ENCODE assay signal across 19 cellular contexts in genomic region chrX:78331708-78332107, GRCh38. TPM values are rescaled to one million over a fixed set of nuclear protein-coding genes. Genes with fewer than 3 reads are reported as not detected.
DNase-seq lines count a peak whose midpoint lies in the region; ATAC-seq, FAIRE-seq and TF ChIP-seq lines count a peak whose summit lies in the region.
"Had no signal": no experiment of that assay in that cellular context is flagged by ENCODE, and none has a peak within 500 bp of the region (broad histone marks: within the 10 kb centered on the region; RNA-seq: fewer than 3 reads in every experiment).

No MANE protein-coding gene starts in this region.

- H3K4me3 Mint-ChIP-seq in activated CD4-positive, alpha-beta T cell treated with anti-CD3 and anti-CD28 coated beads, Interleukin-2, amount 10 ng/mL, durations not matched to agents 7 days and 5 days: no peak overlapping the region
- peak overlapping the region; percentile 25 for H3K4me3 Mint-ChIP-seq in memory B cell
- H3K4me3 Mint-ChIP-seq: CD14-positive monocyte, mesothelial cell of epicardium, neural progenitor cell had no signal

- POLR2A ChIA-PET in activated CD4-positive, alpha-beta T cell treated with anti-CD3 and anti-CD28 coated beads, Interleukin-2, amount 10 ng/mL, durations not matched to agents 7 days and 5 days (lab: Charles Lee): no interaction called here

- peaks cover 5% of the 10 kb centered on the region for H3K36me3 Mint-ChIP-seq in activated CD4-positive, alpha-beta T cell treated with anti-CD3 and anti-CD28 coated beads, Interleukin-2, amount 10 ng/mL, durations not matched to agents 7 days and 5 days (ENCODE audit: low read depth)
- H3K36me3 Mint-ChIP-seq in memory B cell: no peaks in the 10 kb centered on the region
- H3K36me3 Mint-ChIP-seq: CD14-positive monocyte, mesothelial cell of epicardium, neural progenitor cell had no signal

- ATAC-seq in memory B cell (ENCODE audit: low read depth): no peak
- ATAC-seq: A549 had no signal

- CTCF ChIA-PET in activated CD4-positive, alpha-beta T cell treated with anti-CD3 and anti-CD28 coated beads, Interleukin-2, amount 10 ng/mL, durations not matched to agents 7 days and 5 days (lab: Charles Lee): interaction anchor here (1.2 to 1.6 kb wide), 3 partner anchors 9 to 14 kb away, joined by 3 to 5 read pairs (median 3); no protein-coding TSS in a partner anchor

- no peak for DNase-seq in activated CD4-positive, alpha-beta T cell treated with anti-CD3 and anti-CD28 coated beads, Interleukin-2, amount 10 ng/mL, durations not matched to agents 7 days and 5 days
- no peak for DNase-seq in activated CD4-positive, alpha-beta T cell treated with anti-CD3 and anti-CD28 coated beads for 1 hour
- DNase-seq in GM12891 (ENCODE audit: insufficient read length, low spot score): no peak
- DNase-seq in SKM-1 treated with dmso at 0.1 percent for 144 hours (lab: John Stamatoyannopoulos, UW; ENCODE audit: unreplicated experiment): peak; percentile 50
- DNase-seq in memory B cell (ENCODE audit: low spot score in 2 of 2): no peak
- no peak for DNase-seq in OCI-M1 (lab: John Stamatoyannopoulos, UW)
- no peak for DNase-seq in A172 (ENCODE audit: low spot score)
- no peak for DNase-seq in erythroblast (lab: John Stamatoyannopoulos, UW)
- DNase-seq: DMS53, esophagus squamous epithelium, NCI-H1048, NCI-H2081, SW 1271 had no signal

- H3K27ac Mint-ChIP-seq in activated CD4-positive, alpha-beta T cell treated with anti-CD3 and anti-CD28 coated beads, Interleukin-2, amount 10 ng/mL, durations not matched to agents 7 days and 5 days: peak overlapping the region; percentile 39
- H3K27ac Mint-ChIP-seq in memory B cell: peak overlapping the region; percentile 94
- H3K27ac Mint-ChIP-seq: CD14-positive monocyte, mesothelial cell of epicardium, neural progenitor cell had no signal

- TF ChIP-seq POLR2A in GM12891 (IDR thresholded peaks at IDR 0.05; ENCODE audit: low read depth, low read length): no peak
- TF ChIP-seq POLR2A in erythroblast (IDR thresholded peaks at IDR 0.05; ENCODE audit: low read length): no peak

- peak; percentile 84 for FAIRE-seq in GM12891 (lab: Jason Lieb, UNC)
- FAIRE-seq: A549 had no signal

- peaks cover 5% of the 10 kb centered on the region for H3K9me3 Mint-ChIP-seq in activated CD4-positive, alpha-beta T cell treated with anti-CD3 and anti-CD28 coated beads, Interleukin-2, amount 10 ng/mL, durations not matched to agents 7 days and 5 days
- H3K9me3 Mint-ChIP-seq in memory B cell: no peaks in the 10 kb centered on the region
- H3K9me3 Mint-ChIP-seq: CD14-positive monocyte, neural progenitor cell had no signal

- H3K27me3 Mint-ChIP-seq in activated CD4-positive, alpha-beta T cell treated with anti-CD3 and anti-CD28 coated beads, Interleukin-2, amount 10 ng/mL, durations not matched to agents 7 days and 5 days: no peaks in the 10 kb centered on the region
- H3K27me3 Mint-ChIP-seq in memory B cell: no peaks in the 10 kb centered on the region

- H3K4me1 Mint-ChIP-seq in activated CD4-positive, alpha-beta T cell treated with anti-CD3 and anti-CD28 coated beads, Interleukin-2, amount 10 ng/mL, durations not matched to agents 7 days and 5 days: peaks cover 78% of the 10 kb centered on the region
- H3K4me1 Mint-ChIP-seq in memory B cell: peaks cover 45% of the 10 kb centered on the region

TF ChIP-seq in GM12891, 5 proteins besides CTCF, POLR2A, EP300 and RAD21:
- peak; percentile 53; the same call in 1 of the 2 replicates for TF ChIP-seq SPI1 (IDR thresholded peaks at IDR 0.05; ENCODE audit: low read depth, low read length)
- TF ChIP-seq PAX5 (IDR thresholded peaks at IDR 0.05; ENCODE audit: insufficient read depth, low read length, severe bottlenecking): no peak

RNA-seq across cellular contexts. Expression of gene CYSLTR1, which starts 4.3 kb away (rescaled TPM):
- 10 to 100 TPM; 20.8 to 23.8 TPM for total RNA-seq in activated CD4-positive, alpha-beta T cell treated with anti-CD3 and anti-CD28 coated beads, Interleukin-2, amount 10 ng/mL, durations not matched to agents 7 days and 5 days
- 6.3 TPM for polyA plus RNA-seq in GM12891 (2012; ENCODE audit: low read depth, missing spikeins)
- not detected in 2 replicates for total RNA-seq in A172 (2014; rRNA removed; shearing (Covaris generic))
- total RNA-seq: NCI-H460, pulmonary artery endothelial cell had no signal
- polyA plus RNA-seq: A549 had no signal

Comparison
In these comparisons a context has a peak if more than half of its experiments do, and no peak if none do; other contexts are left out.
1. RNA of gene CYSLTR1, which starts 4.3 kb away (total RNA-seq): 20.8 to 23.8 TPM in activated CD4-positive, alpha-beta T cell treated with anti-CD3 and anti-CD28 coated beads, Interleukin-2, amount 10 ng/mL, durations not matched to agents 7 days and 5 days; not detected in A172; every median in the first group is over 10 times any median in the second.